ENCODE assay signal across 32 cellular contexts in genomic region chr7:157527686-157528085, GRCh38.
DNase-seq lines count a peak whose midpoint lies in the region; ATAC-seq and TF ChIP-seq lines count a peak whose summit lies in the region.
"Had no signal": no experiment of that assay in that cellular context is flagged by ENCODE, and none has a peak within 500 bp of the region (broad histone marks: within the 10 kb centered on the region; RNA-seq: fewer than 3 reads in every experiment).

No MANE protein-coding gene starts in this region.

- peak; percentile 3 to 7 for DNase-seq in activated T-cell treated with anti-CD3 and anti-CD28 coated beads, Interleukin-2, amount 50 U/mL, for 48 hours
- no peak for DNase-seq in activated T-cell treated with anti-CD3 and anti-CD28 coated beads, Interleukin-2, amount 50 U/mL, for 72 hours
- DNase-seq in DND-41 = peak; percentile 0
- DNase-seq in activated CD8-positive, alpha-beta memory T cell treated with anti-CD3 and anti-CD28 coated beads, Interleukin-2, amount 50 U/mL, for 48 hours = peak; percentile 25
- peak; percentile 57 for DNase-seq in posterior vena cava (ENCODE audit: low spot score)
- no peak for DNase-seq in hippocampal formation (lab: John Stamatoyannopoulos, UW)
- no peak for DNase-seq in NCI-H128 (lab: John Stamatoyannopoulos, UW; ENCODE audit: unreplicated experiment)
- DNase-seq: activated CD8-positive, alpha-beta T cell treated with anti-CD3 and anti-CD28 coated beads, Interleukin-2, amount 10 ng/mL, durations not matched to agents 7 days and 5 days; activated naive CD8-positive, alpha-beta T cell treated with anti-CD3 and anti-CD28 coated beads for 36 hours; Calu3; CD4-positive, CD25-positive, alpha-beta regulatory T cell; cortex of kidney; DMS79 treated with DMSO at 0.1 percent for 48 hours; effector memory CD4-positive, alpha-beta T cell; islet precursor cell; Kasumi-1; midbrain; naive B cell; NCI-H1436 treated with DMSO at 0.1 percent for 48 hours; NCI-H2107; NCI-H345; NCI-H69; nucleus accumbens; PC-3; stimulated activated naive B cell treated with anti-CD40 and anti-IgM and Interleukin-4, amounts not matched to agents 10 μg/mL and 1 μg/mL and 100 μg/mL, for 72 hours; T-helper 17 cell; uterus had no signal

- intact Hi-C loops in posterior vena cava (cut with DNase I) = no loop called here

- H3K9me3 ChIP-seq in DND-41 (ENCODE audit: insufficient read depth, low read length, severe bottlenecking) = no peaks in the 10 kb centered on the region
- H3K9me3 ChIP-seq: uterus had no signal

- H3K27me3 ChIP-seq in DND-41 (ENCODE audit: insufficient read depth, low read length, poor library complexity) = no peaks in the 10 kb centered on the region
- H3K27me3 ChIP-seq: ascending aorta, cardiac muscle cell, uterus had no signal

- peaks cover 5% of the 10 kb centered on the region for H3K4me1 Mint-ChIP-seq in activated T-cell treated with anti-CD3 and anti-CD28 coated beads, Interleukin-2, amount 50 U/mL, for 72 hours (ENCODE audit: low read depth)
- H3K4me1 Mint-ChIP-seq: activated naive CD8-positive, alpha-beta T cell treated with anti-CD3 and anti-CD28 coated beads for 36 hours; stimulated activated naive B cell treated with anti-CD40 and anti-IgM and Interleukin-4, amounts not matched to agents 10 μg/mL and 1 μg/mL and 100 μg/mL, for 72 hours had no signal

- H3K4me1 ChIP-seq in DND-41 (ENCODE audit: insufficient read depth, low read length) = no peaks in the 10 kb centered on the region
- H3K4me1 ChIP-seq: ascending aorta, uterus had no signal

- H3K27ac Mint-ChIP-seq in activated T-cell treated with anti-CD3 and anti-CD28 coated beads, Interleukin-2, amount 50 U/mL, for 72 hours = no peak overlapping the region
- H3K27ac Mint-ChIP-seq: activated CD8-positive, alpha-beta T cell treated with anti-CD3 and anti-CD28 coated beads, Interleukin-2, amount 10 ng/mL, durations not matched to agents 7 days and 5 days; activated naive CD8-positive, alpha-beta T cell treated with anti-CD3 and anti-CD28 coated beads for 36 hours; activated T-helper 1 cell treated with anti-CD3 and anti-CD28 coated beads, Interleukin-12 subunit alpha, Interleukin-12 subunit beta, Interleukin-2, Interleukin-4 antibody, amounts not matched to agents 30 ng/mL and 10 ng/mL and 1 ng/mL, durations not matched to agents 14 hours and 24 hours and 36 hours; CD4-positive, CD25-positive, alpha-beta regulatory T cell; naive B cell; stimulated activated naive B cell treated with anti-CD40 and anti-IgM and Interleukin-4, amounts not matched to agents 10 μg/mL and 1 μg/mL and 100 μg/mL, for 72 hours; T-helper 17 cell had no signal

- no peak overlapping the region for H3K4me2 ChIP-seq in DND-41 (ENCODE audit: insufficient read depth, low read length)

- no peak overlapping the region for H3K4me3 ChIP-seq in DND-41 (ENCODE audit: low read depth in 1 of 2, low read length in 2 of 2)
- H3K4me3 ChIP-seq: ascending aorta, cardiac muscle cell, uterus had no signal

- peaks cover 2 to 8% of the 10 kb centered on the region in 2 donors for H3K9me3 Mint-ChIP-seq in activated T-cell treated with anti-CD3 and anti-CD28 coated beads, Interleukin-2, amount 50 U/mL, for 72 hours

- H3K27ac ChIP-seq in DND-41 (ENCODE audit: low read length) = no peak overlapping the region
- H3K27ac ChIP-seq: ascending aorta, cardiac muscle cell, uterus had no signal

- H3K79me2 ChIP-seq in DND-41 (ENCODE audit: insufficient read depth, low read length) = no peaks in the 10 kb centered on the region

- ATAC-seq in activated T-cell treated with anti-CD3 and anti-CD28 coated beads, Interleukin-2, amount 50 U/mL, for 72 hours (replicated peaks in 1 of 2) = no peak
- ATAC-seq in DND-41 (ENCODE audit: insufficient read depth, low read depth) = no peak
- ATAC-seq in GM21447 (IDR thresholded peaks at IDR 0.05; ENCODE audit: unreplicated experiment) = no peak
- ATAC-seq: activated CD8-positive, alpha-beta T cell treated with anti-CD3 and anti-CD28 coated beads, Interleukin-2, amount 10 ng/mL, durations not matched to agents 7 days and 5 days; PC-3; Right ventricle myocardium inferior; stimulated activated naive B cell treated with anti-CD40 and anti-IgM and Interleukin-4, amounts not matched to agents 10 μg/mL and 1 μg/mL and 100 μg/mL, for 72 hours; T-helper 17 cell had no signal

- H3K27me3 Mint-ChIP-seq in activated T-cell treated with anti-CD3 and anti-CD28 coated beads, Interleukin-2, amount 50 U/mL, for 72 hours (ENCODE audit: low read depth) = no peaks in the 10 kb centered on the region
- H3K27me3 Mint-ChIP-seq: activated naive CD8-positive, alpha-beta T cell treated with anti-CD3 and anti-CD28 coated beads for 36 hours had no signal

- no peak overlapping the region for H2AFZ ChIP-seq in DND-41 (ENCODE audit: low read depth, low read length)

- no peaks in the 10 kb centered on the region for H4K20me1 ChIP-seq in DND-41 (ENCODE audit: insufficient read depth, low read length)

- H3K36me3 Mint-ChIP-seq in activated T-cell treated with anti-CD3 and anti-CD28 coated beads, Interleukin-2, amount 50 U/mL, for 72 hours (ENCODE audit: insufficient read depth in 2 of 2) = peaks cover 0 to 3% of the 10 kb centered on the region in 2 donors
- H3K36me3 Mint-ChIP-seq: activated naive CD8-positive, alpha-beta T cell treated with anti-CD3 and anti-CD28 coated beads for 36 hours; stimulated activated naive B cell treated with anti-CD40 and anti-IgM and Interleukin-4, amounts not matched to agents 10 μg/mL and 1 μg/mL and 100 μg/mL, for 72 hours had no signal

- H3K36me3 ChIP-seq in DND-41 (ENCODE audit: insufficient read depth, low read length) = no peaks in the 10 kb centered on the region
- H3K36me3 ChIP-seq: ascending aorta, cardiac muscle cell, uterus had no signal

- no peak overlapping the region for H3K9ac ChIP-seq in DND-41 (ENCODE audit: low read depth, low read length)

- H3K4me3 Mint-ChIP-seq in activated T-cell treated with anti-CD3 and anti-CD28 coated beads, Interleukin-2, amount 50 U/mL, for 72 hours = no peak overlapping the region
- H3K4me3 Mint-ChIP-seq: activated CD8-positive, alpha-beta T cell treated with anti-CD3 and anti-CD28 coated beads, Interleukin-2, amount 10 ng/mL, durations not matched to agents 7 days and 5 days; activated naive CD8-positive, alpha-beta T cell treated with anti-CD3 and anti-CD28 coated beads for 36 hours; activated T-helper 1 cell treated with anti-CD3 and anti-CD28 coated beads, Interleukin-12 subunit alpha, Interleukin-12 subunit beta, Interleukin-2, Interleukin-4 antibody, amounts not matched to agents 30 ng/mL and 10 ng/mL and 1 ng/mL, durations not matched to agents 14 hours and 24 hours and 36 hours; CD4-positive, CD25-positive, alpha-beta regulatory T cell; naive B cell; stimulated activated naive B cell treated with anti-CD40 and anti-IgM and Interleukin-4, amounts not matched to agents 10 μg/mL and 1 μg/mL and 100 μg/mL, for 72 hours; T-helper 17 cell had no signal

- no peak for TF ChIP-seq CTCF in DND-41 (IDR thresholded peaks at IDR 0.05; ENCODE audit: borderline replicate concordance, extremely low read depth, low read length, poor library complexity, severe bottlenecking)

Comparison
In these comparisons a context has a peak if more than half of its experiments do, and no peak if none do; other contexts are left out.
1. DNase-seq: peak in activated T-cell treated with anti-CD3 and anti-CD28 coated beads, Interleukin-2, amount 50 U/mL, for 48 hours (2 of 2), DND-41 (single experiment), activated CD8-positive, alpha-beta memory T cell treated with anti-CD3 and anti-CD28 coated beads, Interleukin-2, amount 50 U/mL, for 48 hours (single experiment) and posterior vena cava (single experiment); none in activated T-cell treated with anti-CD3 and anti-CD28 coated beads, Interleukin-2, amount 50 U/mL, for 72 hours (0 of 2), hippocampal formation (0 of 2) and NCI-H128 (single experiment).